19 cellular contexts compared by ENCODE assay signal in genomic region chrX:15877380-15877779, GRCh38. TPM values are rescaled to one million over a fixed set of nuclear protein-coding genes. Genes with fewer than 3 reads are reported as not detected.
DNase-seq lines count a peak whose midpoint lies in the region; TF ChIP-seq lines count a peak whose summit lies in the region.
"Had no signal": no experiment of that assay in that cellular context is flagged by ENCODE, and none has a peak within 500 bp of the region (broad histone marks: within the 10 kb centered on the region; RNA-seq: fewer than 3 reads in every experiment).

No MANE protein-coding gene starts in this region.

- H3K27me3 ChIP-seq in MG63 (no peaks in the 10 kb centered on the region), prostate gland (replicated peaks; ENCODE audit: insufficient read depth) (no peaks in the 10 kb centered on the region)
- H3K27me3 ChIP-seq: ascending aorta, transverse colon had no signal

- no peak for TF ChIP-seq POLR2A in prostate gland (IDR thresholded peaks at IDR 0.05)

- H3K36me3 ChIP-seq in MG63: no peaks in the 10 kb centered on the region
- no peaks in the 10 kb centered on the region for H3K36me3 ChIP-seq in prostate gland
- H3K36me3 ChIP-seq: ascending aorta, transverse colon had no signal

- DNase-seq in ELR (ENCODE audit: low read depth) (peak; percentile 33), MG63 (peak; percentile 43), choroid plexus epithelial cell (ENCODE audit: low read depth) (peak; percentile 70), non-pigmented ciliary epithelial cell (ENCODE audit: low read depth) (peak; percentile 34), prostate gland (ENCODE audit: low spot score) (no peak), NCI-H1105 (lab: John Stamatoyannopoulos, UW) (no peak), T-helper 2 cell (no peak)
- no peak for DNase-seq in activated naive CD4-positive, alpha-beta T cell treated with anti-CD3 and anti-CD28 coated beads, Interleukin-2, amount 50 U/mL, for 16 hours
- DNase-seq: activated CD4-positive, alpha-beta T cell treated with anti-CD3 and anti-CD28 coated beads for 36 hours; activated gamma-delta T cell; DMS79; left colon; NCI-H1417; NCI-H2227 treated with DMSO at 0.1 percent for 48 hours; SIG-M5; transverse colon had no signal

- no peak overlapping the region for H3K27ac ChIP-seq in prostate gland
- H3K27ac ChIP-seq: ascending aorta, transverse colon had no signal

- no peak for TF ChIP-seq CTCF in choroid plexus epithelial cell (conservative IDR thresholded peaks at IDR 0.05; ENCODE audit: low read depth, low read length)
- no peak for TF ChIP-seq CTCF in prostate gland (IDR thresholded peaks at IDR 0.05)

- 69% methylated on average over 4 of the region's 4 CpGs for WGBS in prostate gland

- H3K4me1 ChIP-seq in prostate gland (replicated peaks): no peaks in the 10 kb centered on the region
- H3K4me1 ChIP-seq: ascending aorta, transverse colon had no signal

- no peak overlapping the region for H3K4me3 ChIP-seq in MG63
- no peak overlapping the region for H3K4me3 ChIP-seq in choroid plexus epithelial cell (ENCODE audit: low read depth, low read length)
- H3K4me3 ChIP-seq in prostate gland: no peak overlapping the region
- H3K4me3 ChIP-seq: ascending aorta, K562, smooth muscle cell, transverse colon had no signal

- intact Hi-C loops in prostate gland (cut with DNase I): no loop called here

- no peaks in the 10 kb centered on the region for H3K9me3 ChIP-seq in MG63
- no peaks in the 10 kb centered on the region for H3K9me3 ChIP-seq in prostate gland
- H3K9me3 ChIP-seq: ascending aorta, transverse colon had no signal

RNA-seq across cellular contexts. Expression of gene AP1S2, which starts 22.8 kb away (rescaled TPM):
- total RNA-seq in MG63 (2014; rRNA removed; shearing (Covaris generic); ENCODE audit: low replicate concordance): 10.8 and 15.5 TPM in 2 replicates
- 100 to 1,000 TPM in 1 of 2 donors, 10 to 100 TPM in 1; 27.3 to 122 TPM for total RNA-seq in prostate gland

Comparison
In these comparisons a context has a peak if more than half of its experiments do, and no peak if none do; other contexts are left out.
1. DNase-seq: peak in ELR (single experiment), MG63 (single experiment), choroid plexus epithelial cell (single experiment) and non-pigmented ciliary epithelial cell (single experiment); none in prostate gland (single experiment), NCI-H1105 (single experiment), T-helper 2 cell (0 of 5) and activated naive CD4-positive, alpha-beta T cell treated with anti-CD3 and anti-CD28 coated beads, Interleukin-2, amount 50 U/mL, for 16 hours (single experiment).